9 cellular contexts compared by ENCODE assay signal in genomic region chr2:226790436-226790835, GRCh38. TPM values are rescaled to one million over a fixed set of nuclear protein-coding genes. Genes with fewer than 3 reads are reported as not detected.
DNase-seq lines count a peak whose midpoint lies in the region; ATAC-seq and TF ChIP-seq lines count a peak whose summit lies in the region.
"Had no signal": no experiment of that assay in that cellular context is flagged by ENCODE, and none has a peak within 500 bp of the region (broad histone marks: within the 10 kb centered on the region; RNA-seq: fewer than 3 reads in every experiment).

No MANE protein-coding gene starts in this region.

- H3K27me3 Mint-ChIP-seq in T-helper 17 cell = no peaks in the 10 kb centered on the region
- H3K27me3 Mint-ChIP-seq in glutamatergic neuron (ENCODE audit: unreplicated experiment) = no peaks in the 10 kb centered on the region

- intact Hi-C loops in gastrocnemius medialis (cut with DNase I; ENCODE audit: low total_unique reads) = loop anchor here (2.0 to 10.0 kb wide), 4 partner anchors 14 to 646 kb away; no protein-coding TSS in a partner anchor

- H3K9me3 ChIP-seq in GM23248 (ENCODE audit: low read depth) = no peaks in the 10 kb centered on the region
- no peaks in the 10 kb centered on the region for H3K9me3 ChIP-seq in T-helper 17 cell (ENCODE audit: control insufficient read depth, low read length, poor library complexity, severe bottlenecking)
- H3K9me3 ChIP-seq in gastrocnemius medialis = no peaks in the 10 kb centered on the region

- H3K79me2 ChIP-seq in GM23248 (ENCODE audit: insufficient read depth) = peaks cover 96% of the 10 kb centered on the region

- no peak for TF ChIP-seq POLR2A in gastrocnemius medialis (IDR thresholded peaks at IDR 0.05)

- no peaks in the 10 kb centered on the region for H4K20me1 ChIP-seq in GM23248 (ENCODE audit: insufficient read depth)

- H3K27me3 ChIP-seq in GM23248 (replicated peaks; ENCODE audit: insufficient read depth) (no peaks in the 10 kb centered on the region), gastrocnemius medialis (no peaks in the 10 kb centered on the region)

- no peak overlapping the region for H2AFZ ChIP-seq in GM23248

- peaks cover 2% of the 10 kb centered on the region for H3K9me3 Mint-ChIP-seq in glutamatergic neuron (ENCODE audit: unreplicated experiment)

- WGBS in GM23248 (ENCODE audit: low coverage in 1 of 2, low lambda C conversion rate in 2 of 2, missing lambda C conversion rate in 2 of 2), 2 experiments = 69 to 82% methylated on average over 2 of the region's 2 CpGs

- H3K9me2 ChIP-seq in GM23248 (ENCODE audit: insufficient read depth) = no peaks in the 10 kb centered on the region

- no peak overlapping the region for H3K4me3 Mint-ChIP-seq in T-helper 17 cell
- peak overlapping the region; percentile 86 for H3K4me3 Mint-ChIP-seq in glutamatergic neuron (ENCODE audit: unreplicated experiment)

- H3K4me3 ChIP-seq in GM23248 (peak overlapping the region; percentile 75), gastrocnemius medialis (peak overlapping the region; percentile 71 to 89 (median 80))

- peaks cover 12% of the 10 kb centered on the region for H3K4me1 Mint-ChIP-seq in T-helper 17 cell
- H3K4me1 Mint-ChIP-seq in glutamatergic neuron (ENCODE audit: low read depth, unreplicated experiment) = peaks cover 31% of the 10 kb centered on the region

- H3K4me1 ChIP-seq in GM23248 (ENCODE audit: insufficient read depth) = peaks cover 52% of the 10 kb centered on the region
- peaks cover 53 to 62% of the 10 kb centered on the region in 2 donors for H3K4me1 ChIP-seq in gastrocnemius medialis

- TF ChIP-seq CTCF in glutamatergic neuron (IDR thresholded peaks at IDR 0.05; ENCODE audit: partially characterized antibody, unreplicated experiment) = no peak
- no peak for TF ChIP-seq CTCF in gastrocnemius medialis (IDR thresholded peaks at IDR 0.05 in 4 of 5, conservative IDR thresholded peaks at IDR 0.05 in 1 of 5)

- peak overlapping the region; percentile 92 for H3K27ac Mint-ChIP-seq in T-helper 17 cell
- no peak overlapping the region for H3K27ac Mint-ChIP-seq in glutamatergic neuron (ENCODE audit: unreplicated experiment)

- H3K4me2 ChIP-seq in GM23248 (ENCODE audit: unreplicated experiment) = peak overlapping the region; percentile 98

- H3K27ac ChIP-seq in GM23248 (peak overlapping the region; percentile 90), gastrocnemius medialis (peak overlapping the region; percentile 95 to 99 (median 98))

- in situ Hi-C loops in GM23248 (cut with MboI) = loop anchor here (10.0 kb wide), 2 partner anchors 366 to 596 kb away; no protein-coding TSS in a partner anchor
- in situ Hi-C loops in gastrocnemius medialis (cut with MboI; ENCODE audit: low sequenced_read_pairs in 4 of 4) = loop anchor here in 2 of 4 donors (5.0 to 25.0 kb wide), 3 partner anchors 46 to 128 kb away; no protein-coding TSS in a partner anchor

- no peak for ATAC-seq in T-helper 17 cell
- peak in 1 of 2 donors; percentile 20 for ATAC-seq in gastrocnemius medialis
- ATAC-seq in GM21576 (IDR thresholded peaks at IDR 0.05; ENCODE audit: unreplicated experiment) = no peak
- ATAC-seq in HG02884 (IDR thresholded peaks at IDR 0.05; ENCODE audit: unreplicated experiment) = no peak
- no peak for ATAC-seq in GM18909 (IDR thresholded peaks at IDR 0.05; ENCODE audit: poor library complexity, unreplicated experiment)

- peak; percentile 29 for DNase-seq in GM23248
- DNase-seq in T-helper 17 cell = no peak
- DNase-seq in glutamatergic neuron = no peak
- peak; percentile 25 to 41 for DNase-seq in gastrocnemius medialis
- DNase-seq in NCI-H526 (lab: John Stamatoyannopoulos, UW) = no peak
- DNase-seq: activated naive CD4-positive, alpha-beta T cell treated with anti-CD3 and anti-CD28 coated beads, Interleukin-2, amount 50 U/mL, for 16 hours had no signal

- H3K36me3 ChIP-seq in GM23248 (ENCODE audit: low read depth) (peaks cover 4% of the 10 kb centered on the region; the same call in 1 of the 2 replicates), gastrocnemius medialis (no peaks in the 10 kb centered on the region)

- H3K36me3 Mint-ChIP-seq in T-helper 17 cell (ENCODE audit: low read depth) (no peaks in the 10 kb centered on the region), glutamatergic neuron (ENCODE audit: unreplicated experiment) (no peaks in the 10 kb centered on the region)

- peak overlapping the region; percentile 95; the same call in 1 of the 2 replicates for H3K9ac ChIP-seq in GM23248

- H3F3A ChIP-seq in GM23248 (ENCODE audit: insufficient read depth) = peaks cover 68% of the 10 kb centered on the region

RNA-seq across cellular contexts. Expression of gene IRS1, which starts 9.2 kb away (rescaled TPM):
- total RNA-seq in GM23248 (2014; rRNA removed; shearing (Covaris generic)) = 18.8 TPM in 2 replicates
- polyA plus RNA-seq in GM23248 (2016; fragmentation: Nextera tagmentation; extraction: Ambion mirVana) = 8.4 and 9.1 TPM in 2 replicates
- total RNA-seq in T-helper 17 cell (1 to 10 TPM in 1 of 2 donors, under 1 TPM in 1; 0.90 to 6.2 TPM), glutamatergic neuron (ENCODE audit: unreplicated experiment) (8.1 TPM), gastrocnemius medialis (10 to 100 TPM in 1 of 4 donors, 1 to 10 TPM in 3; 2.2 to 71.1 (median 6.3) TPM)

RNA-seq across cellular contexts. Expression of gene RHBDD1, which starts 45.4 kb away (rescaled TPM):
- total RNA-seq in GM23248 (2014; rRNA removed; shearing (Covaris generic)) = 7.8 and 24.3 TPM in 2 replicates
- 30.9 and 33.7 TPM in 2 replicates for polyA plus RNA-seq in GM23248 (2016; fragmentation: Nextera tagmentation; extraction: Ambion mirVana)
- total RNA-seq in T-helper 17 cell (10 to 100 TPM; 41.5 to 42.0 TPM), glutamatergic neuron (ENCODE audit: unreplicated experiment) (29.9 TPM), gastrocnemius medialis (10 to 100 TPM in 1 of 4 donors, 1 to 10 TPM in 3; 6.2 to 14.2 (median 8.7) TPM)

Comparison
In these comparisons a context has a peak if more than half of its experiments do, and no peak if none do; other contexts are left out.
1. DNase-seq: peak in GM23248 (single experiment) and gastrocnemius medialis (2 of 2); none in T-helper 17 cell (0 of 3), glutamatergic neuron (single experiment) and NCI-H526 (0 of 2).